Comparison of ENCODE assay signal across 1 cellular context in genomic region chr22:46798366-46799057, GRCh38.
TF ChIP-seq lines count a peak whose summit lies in the region.

No MANE protein-coding gene starts in this region.

TF ChIP-seq in HepG2, 621 proteins besides CTCF, POLR2A, EP300 and RAD21 (continued from another document and continues in another):
- TF ChIP-seq MYC (CRISPR knock-in tag; IDR thresholded peaks at IDR 0.05; ENCODE audit: borderline replicate concordance), result peak; percentile 95
- TF ChIP-seq ATRX (CRISPR knock-in tag; IDR thresholded peaks at IDR 0.05; ENCODE audit: borderline replicate concordance), result no peak
- no peak for TF ChIP-seq ZNF367 (CRISPR knock-in tag; IDR thresholded peaks at IDR 0.05; ENCODE audit: borderline replicate concordance)
- no peak for TF ChIP-seq ZFAT (CRISPR knock-in tag; conservative IDR thresholded peaks at IDR 0.05)
- TF ChIP-seq ZFP82 (CRISPR knock-in tag; IDR thresholded peaks at IDR 0.05; ENCODE audit: borderline replicate concordance), result no peak
- TF ChIP-seq THAP11 (CRISPR knock-in tag; IDR thresholded peaks at IDR 0.05), result peak; percentile 68
- no peak for TF ChIP-seq ZNF296 (CRISPR knock-in tag; conservative IDR thresholded peaks at IDR 0.05)
- peak; percentile 66; the same call in 1 of the 2 replicates for TF ChIP-seq ARNTL (CRISPR knock-in tag; IDR thresholded peaks at IDR 0.05)
- TF ChIP-seq HMG20B (CRISPR knock-in tag; conservative IDR thresholded peaks at IDR 0.05), result peak; percentile 37; the same call in 1 of the 2 replicates
- TF ChIP-seq NPAS2 (CRISPR knock-in tag; IDR thresholded peaks at IDR 0.05; ENCODE audit: borderline replicate concordance), result no peak
- TF ChIP-seq ZNF672 (CRISPR knock-in tag; IDR thresholded peaks at IDR 0.05), result no peak
- no peak for TF ChIP-seq ZNF569 (CRISPR knock-in tag; IDR thresholded peaks at IDR 0.05; ENCODE audit: borderline replicate concordance)
- no peak for TF ChIP-seq POLR2AphosphoS2 (IDR thresholded peaks at IDR 0.05; ENCODE audit: low read depth, low read length)
- no peak for TF ChIP-seq SRSF4 (IDR thresholded peaks at IDR 0.05; ENCODE audit: low read depth, low read length, poor library complexity, severe bottlenecking)
- TF ChIP-seq, protein P1, sequence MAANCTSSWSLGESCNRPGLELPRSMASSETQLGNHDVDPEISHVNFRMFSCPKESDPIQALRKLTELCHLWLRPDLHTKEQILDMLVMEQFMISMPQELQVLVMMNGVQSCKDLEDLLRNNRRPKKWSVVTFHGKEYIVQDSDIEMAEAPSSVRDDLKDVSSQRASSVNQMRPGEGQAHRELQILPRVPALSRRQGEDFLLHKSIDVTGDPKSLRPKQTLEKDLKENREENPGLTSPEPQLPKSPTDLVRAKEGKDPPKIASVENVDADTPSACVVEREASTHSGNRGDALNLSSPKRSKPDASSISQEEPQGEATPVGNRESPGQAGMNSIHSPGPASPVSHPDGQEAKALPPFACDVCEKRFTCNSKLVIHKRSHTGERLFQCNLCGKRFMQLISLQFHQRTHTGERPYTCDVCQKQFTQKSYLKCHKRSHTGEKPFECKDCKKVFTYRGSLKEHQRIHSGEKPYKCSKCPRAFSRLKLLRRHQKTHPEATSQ (CRISPR knock-in tag; IDR thresholded peaks at IDR 0.05; ENCODE audit: borderline replicate concordance), result no peak
- TF ChIP-seq SPEN (CRISPR knock-in tag; IDR thresholded peaks at IDR 0.05; ENCODE audit: low read depth), result peak; percentile 80
- no peak for TF ChIP-seq FOXM1 (CRISPR knock-in tag; IDR thresholded peaks at IDR 0.05)
- no peak for TF ChIP-seq RARG (CRISPR knock-in tag; IDR thresholded peaks at IDR 0.05; ENCODE audit: low read depth)
- peak; percentile 81; the same call in 1 of the 2 replicates for TF ChIP-seq ZNF788 (CRISPR knock-in tag; IDR thresholded peaks at IDR 0.05; ENCODE audit: borderline replicate concordance)
- TF ChIP-seq ZNF652 (CRISPR knock-in tag; IDR thresholded peaks at IDR 0.05; ENCODE audit: borderline replicate concordance, low read depth), result peak; percentile 39; the same call in 1 of the 2 replicates
- no peak for TF ChIP-seq ZNF639 (CRISPR knock-in tag; conservative IDR thresholded peaks at IDR 0.05)
- TF ChIP-seq ZSCAN25 (CRISPR knock-in tag; IDR thresholded peaks at IDR 0.05), result peak; percentile 93
- no peak; the same call in none of the 2 replicates for TF ChIP-seq RFXAP (CRISPR knock-in tag; IDR thresholded peaks at IDR 0.05; ENCODE audit: borderline replicate concordance)
- TF ChIP-seq EHMT2 (IDR thresholded peaks at IDR 0.05; ENCODE audit: borderline replicate concordance, low read depth, low read length), result no peak
- TF ChIP-seq ZNF614 (CRISPR knock-in tag; IDR thresholded peaks at IDR 0.05; ENCODE audit: borderline replicate concordance), result peak; percentile 69
- TF ChIP-seq, protein P2, sequence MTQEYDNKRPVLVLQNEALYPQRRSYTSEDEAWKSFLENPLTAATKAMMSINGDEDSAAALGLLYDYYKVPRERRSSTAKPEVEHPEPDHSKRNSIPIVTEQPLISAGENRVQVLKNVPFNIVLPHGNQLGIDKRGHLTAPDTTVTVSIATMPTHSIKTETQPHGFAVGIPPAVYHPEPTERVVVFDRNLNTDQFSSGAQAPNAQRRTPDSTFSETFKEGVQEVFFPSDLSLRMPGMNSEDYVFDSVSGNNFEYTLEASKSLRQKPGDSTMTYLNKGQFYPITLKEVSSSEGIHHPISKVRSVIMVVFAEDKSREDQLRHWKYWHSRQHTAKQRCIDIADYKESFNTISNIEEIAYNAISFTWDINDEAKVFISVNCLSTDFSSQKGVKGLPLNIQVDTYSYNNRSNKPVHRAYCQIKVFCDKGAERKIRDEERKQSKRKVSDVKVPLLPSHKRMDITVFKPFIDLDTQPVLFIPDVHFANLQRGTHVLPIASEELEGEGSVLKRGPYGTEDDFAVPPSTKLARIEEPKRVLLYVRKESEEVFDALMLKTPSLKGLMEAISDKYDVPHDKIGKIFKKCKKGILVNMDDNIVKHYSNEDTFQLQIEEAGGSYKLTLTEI (CRISPR knock-in tag; conservative IDR thresholded peaks at IDR 0.05), result no peak
- peak; percentile 85 for TF ChIP-seq CBX5 (CRISPR knock-in tag; IDR thresholded peaks at IDR 0.05; ENCODE audit: borderline replicate concordance)
- TF ChIP-seq IRX3 (CRISPR knock-in tag; IDR thresholded peaks at IDR 0.05; ENCODE audit: borderline replicate concordance, low read depth), result 0 out of 2 replicates have a peak, but pooled peaks have one; percentile 40
- no peak for TF ChIP-seq ONECUT2 (CRISPR knock-in tag; IDR thresholded peaks at IDR 0.05)
- TF ChIP-seq SMAD9 (CRISPR knock-in tag; IDR thresholded peaks at IDR 0.05), result no peak
- TF ChIP-seq PAXIP1 (CRISPR knock-in tag; conservative IDR thresholded peaks at IDR 0.05), result peak; percentile 73
- peak; percentile 79 for TF ChIP-seq ZNF274 (CRISPR knock-in tag; IDR thresholded peaks at IDR 0.05)
- no peak for TF ChIP-seq DDIT3 (CRISPR knock-in tag; IDR thresholded peaks at IDR 0.05)
- TF ChIP-seq ZFP36L1 (CRISPR knock-in tag; IDR thresholded peaks at IDR 0.05), result no peak; the same call in 1 of the 2 replicates
- TF ChIP-seq ZNF280D (CRISPR knock-in tag; IDR thresholded peaks at IDR 0.05), result no peak
- no peak for TF ChIP-seq ZNF326 (CRISPR knock-in tag; IDR thresholded peaks at IDR 0.05; ENCODE audit: borderline replicate concordance)
- TF ChIP-seq, protein P3, sequence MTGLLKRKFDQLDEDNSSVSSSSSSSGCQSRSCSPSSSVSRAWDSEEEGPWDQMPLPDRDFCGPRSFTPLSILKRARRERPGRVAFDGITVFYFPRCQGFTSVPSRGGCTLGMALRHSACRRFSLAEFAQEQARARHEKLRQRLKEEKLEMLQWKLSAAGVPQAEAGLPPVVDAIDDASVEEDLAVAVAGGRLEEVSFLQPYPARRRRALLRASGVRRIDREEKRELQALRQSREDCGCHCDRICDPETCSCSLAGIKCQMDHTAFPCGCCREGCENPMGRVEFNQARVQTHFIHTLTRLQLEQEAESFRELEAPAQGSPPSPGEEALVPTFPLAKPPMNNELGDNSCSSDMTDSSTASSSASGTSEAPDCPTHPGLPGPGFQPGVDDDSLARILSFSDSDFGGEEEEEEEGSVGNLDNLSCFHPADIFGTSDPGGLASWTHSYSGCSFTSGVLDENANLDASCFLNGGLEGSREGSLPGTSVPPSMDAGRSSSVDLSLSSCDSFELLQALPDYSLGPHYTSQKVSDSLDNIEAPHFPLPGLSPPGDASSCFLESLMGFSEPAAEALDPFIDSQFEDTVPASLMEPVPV (CRISPR knock-in tag; IDR thresholded peaks at IDR 0.05), result peak; percentile 60
- no peak for TF ChIP-seq ZNF34 (CRISPR knock-in tag; IDR thresholded peaks at IDR 0.05; ENCODE audit: borderline replicate concordance)
- TF ChIP-seq PHF5A (CRISPR knock-in tag; IDR thresholded peaks at IDR 0.05; ENCODE audit: low read depth, unreplicated experiment), result peak; percentile 76
- no peak for TF ChIP-seq PTBP1 (IDR thresholded peaks at IDR 0.05; ENCODE audit: low read depth, low read length, poor library complexity, severe bottlenecking)
- no peak for TF ChIP-seq ZNF510 (CRISPR knock-in tag; IDR thresholded peaks at IDR 0.05; ENCODE audit: low read depth)
- TF ChIP-seq ZNF335 (CRISPR knock-in tag; IDR thresholded peaks at IDR 0.05), result peak; percentile 52; the same call in 1 of the 2 replicates
- peak; percentile 82 for TF ChIP-seq SAP130 (CRISPR knock-in tag; IDR thresholded peaks at IDR 0.05; ENCODE audit: low read depth)
- TF ChIP-seq ZNF3 (CRISPR knock-in tag; IDR thresholded peaks at IDR 0.05), result peak; percentile 64; the same call in 1 of the 2 replicates
- no peak for TF ChIP-seq PHF20 (CRISPR knock-in tag; IDR thresholded peaks at IDR 0.05)
- no peak for TF ChIP-seq DR1 (CRISPR knock-in tag; IDR thresholded peaks at IDR 0.05)
- no peak for TF ChIP-seq ZBTB8A (CRISPR knock-in tag; IDR thresholded peaks at IDR 0.05; ENCODE audit: borderline replicate concordance, low read depth)
- no peak for TF ChIP-seq ZNF562 (CRISPR knock-in tag; IDR thresholded peaks at IDR 0.05; ENCODE audit: borderline replicate concordance)
